Comparison of ENCODE assay signal across 1 cellular context in genomic region chr9:35728041-35728971, GRCh38.
TF ChIP-seq lines count a peak whose summit lies in the region.

No MANE protein-coding gene starts in this region.

TF ChIP-seq in HepG2, 621 proteins besides CTCF, POLR2A, EP300 and RAD21 (continued from another document and continues in another):
- no peak for TF ChIP-seq RERE (CRISPR knock-in tag; IDR thresholded peaks at IDR 0.05; ENCODE audit: low read depth)
- 0 out of 2 replicates have a peak, but pooled peaks have one; percentile 31 for TF ChIP-seq UBTF (CRISPR knock-in tag; IDR thresholded peaks at IDR 0.05)
- TF ChIP-seq GFI1 (CRISPR knock-in tag; IDR thresholded peaks at IDR 0.05; ENCODE audit: borderline replicate concordance), result 0 out of 2 replicates have a peak, but pooled peaks have one; percentile 41
- TF ChIP-seq IKZF5 (CRISPR knock-in tag; IDR thresholded peaks at IDR 0.05), result 0 out of 2 replicates have a peak, but pooled peaks have one; percentile 74
- peak; percentile 69 for TF ChIP-seq HNF4G (IDR thresholded peaks at IDR 0.05; ENCODE audit: borderline replicate concordance, low read depth, low read length)
- TF ChIP-seq HNF4G (CRISPR knock-in tag; IDR thresholded peaks at IDR 0.05; ENCODE audit: borderline replicate concordance, low read depth), result no peak
- peak; percentile 37; the same call in 1 of the 2 replicates for TF ChIP-seq RXRB (CRISPR knock-in tag; IDR thresholded peaks at IDR 0.05; ENCODE audit: borderline replicate concordance)
- TF ChIP-seq ZNF614 (CRISPR knock-in tag; IDR thresholded peaks at IDR 0.05; ENCODE audit: borderline replicate concordance), result 0 out of 2 replicates have a peak, but pooled peaks have one; percentile 23
- no peak for TF ChIP-seq ZKSCAN8 (CRISPR knock-in tag; IDR thresholded peaks at IDR 0.05; ENCODE audit: borderline replicate concordance)
- peak; percentile 24; the same call in 1 of the 2 replicates for TF ChIP-seq ETV5 (CRISPR knock-in tag; IDR thresholded peaks at IDR 0.05; ENCODE audit: borderline replicate concordance)
- TF ChIP-seq YY1 (IDR thresholded peaks at IDR 0.05; ENCODE audit: insufficient read depth, insufficient replicate concordance, low read depth, low read length), result no peak
- TF ChIP-seq ZNF280B (CRISPR knock-in tag; IDR thresholded peaks at IDR 0.05; ENCODE audit: borderline replicate concordance), result no peak
- no peak for TF ChIP-seq ZNF749 (CRISPR knock-in tag; IDR thresholded peaks at IDR 0.05; ENCODE audit: borderline replicate concordance)
- TF ChIP-seq LCORL (IDR thresholded peaks at IDR 0.05), result no peak
- TF ChIP-seq LCORL (CRISPR knock-in tag; IDR thresholded peaks at IDR 0.05), result peak; percentile 17; the same call in 1 of the 2 replicates
- no peak for TF ChIP-seq ZNF224 (CRISPR knock-in tag; IDR thresholded peaks at IDR 0.05)
- TF ChIP-seq CSRNP1 (CRISPR knock-in tag; IDR thresholded peaks at IDR 0.05), result no peak
- 0 out of 2 replicates have a peak, but pooled peaks have one; percentile 14 for TF ChIP-seq HMG20B (CRISPR knock-in tag; conservative IDR thresholded peaks at IDR 0.05)
- no peak for TF ChIP-seq ZSCAN31 (CRISPR knock-in tag; IDR thresholded peaks at IDR 0.05; ENCODE audit: low read depth)
- 0 out of 2 replicates have a peak, but pooled peaks have one; percentile 12 for TF ChIP-seq JUNB (CRISPR knock-in tag; IDR thresholded peaks at IDR 0.05; ENCODE audit: borderline replicate concordance)
- no peak; the same call in 1 of the 2 replicates for TF ChIP-seq THAP9 (CRISPR knock-in tag; IDR thresholded peaks at IDR 0.05; ENCODE audit: borderline replicate concordance)
- no peak for TF ChIP-seq ZBTB10 (CRISPR knock-in tag; IDR thresholded peaks at IDR 0.05; ENCODE audit: borderline replicate concordance)
- TF ChIP-seq ZBTB21 (CRISPR knock-in tag; IDR thresholded peaks at IDR 0.05), result 0 out of 2 replicates have a peak, but pooled peaks have one; percentile 6
- no peak for TF ChIP-seq STAT6 (CRISPR knock-in tag; IDR thresholded peaks at IDR 0.05; ENCODE audit: borderline replicate concordance)
- no peak for TF ChIP-seq ZNF264 (CRISPR knock-in tag; IDR thresholded peaks at IDR 0.05)
- no peak for TF ChIP-seq ZNF747 (CRISPR knock-in tag; IDR thresholded peaks at IDR 0.05; ENCODE audit: borderline replicate concordance)
- peak; percentile 46 for TF ChIP-seq SAP130 (CRISPR knock-in tag; IDR thresholded peaks at IDR 0.05; ENCODE audit: low read depth)
- no peak for TF ChIP-seq KDM4B (CRISPR knock-in tag; IDR thresholded peaks at IDR 0.05)
- TF ChIP-seq ZNF512 (CRISPR knock-in tag; IDR thresholded peaks at IDR 0.05), result no peak
